8 cellular contexts compared by ENCODE assay signal in the genomic region with DNA sequence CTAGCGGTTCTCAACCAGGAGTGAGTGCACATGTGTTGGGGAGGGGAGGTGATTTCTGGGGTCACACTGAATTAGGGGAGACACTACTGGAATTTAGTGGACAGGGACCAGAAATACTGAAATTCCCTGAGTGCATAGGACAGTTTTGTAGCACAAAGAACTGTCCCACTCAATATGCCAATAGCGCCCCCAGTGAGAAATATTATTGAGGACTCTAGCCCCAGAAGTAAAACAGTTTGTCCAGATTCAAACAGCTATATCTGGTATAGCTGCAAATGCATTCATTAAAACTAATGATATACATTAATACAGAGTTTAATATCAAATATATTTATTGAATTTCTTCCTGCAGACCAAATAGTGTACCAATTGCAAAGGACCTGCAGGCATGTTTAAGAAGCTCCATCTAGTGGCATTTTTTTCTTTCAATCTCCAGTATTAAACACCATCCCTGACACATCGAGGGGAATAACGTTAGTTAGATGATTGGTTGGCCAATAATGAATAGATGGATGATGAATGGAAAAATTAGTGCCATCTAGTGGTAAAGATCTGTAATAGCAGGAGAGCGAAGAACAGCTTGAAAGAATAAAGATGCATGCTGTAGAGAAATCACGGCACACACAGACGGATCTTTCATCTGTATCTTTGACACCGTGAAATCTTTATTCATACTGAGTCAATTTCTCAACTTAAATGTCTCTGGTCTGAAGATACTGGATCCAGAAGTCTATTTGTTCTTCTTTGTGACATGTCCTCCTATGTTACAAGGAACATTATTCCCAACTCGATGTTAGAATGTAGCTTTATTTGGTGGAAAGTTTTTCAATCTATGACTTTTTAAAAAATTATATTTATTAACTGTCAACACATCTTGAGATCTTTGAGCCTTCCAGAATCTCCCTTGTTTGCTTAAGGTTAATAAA.
DNase-seq lines count a peak whose midpoint lies in the region; ATAC-seq, FAIRE-seq and TF ChIP-seq lines count a peak whose summit lies in the region.

No MANE protein-coding gene starts in this region.

- H3K4me2 ChIP-seq in smooth muscle cell: no peak overlapping the region

- peak; percentile 66 for DNase-seq in activated CD4-positive, alpha-beta T cell treated with anti-CD3 and anti-CD28 coated beads, Interleukin-2, amount 10 ng/mL, durations not matched to agents 24 days and 14 days
- no peak for DNase-seq in activated CD4-positive, alpha-beta T cell treated with anti-CD3 and anti-CD28 coated beads, Interleukin-2, amount 50 U/mL, for 48 hours
- DNase-seq in H54 (ENCODE audit: insufficient read length, low spot score) (peak; percentile 23), NAMALWA (ENCODE audit: low spot score) (peak; percentile 79), activated B cell treated with CpG ODN at 0.5 μM for 24 hours (no peak), left ventricle myocardium superior (no peak), smooth muscle cell (lab: John Stamatoyannopoulos, UW; ENCODE audit: unreplicated experiment) (no peak), COLO668 (lab: John Stamatoyannopoulos, UW; ENCODE audit: unreplicated experiment) (no peak)

- ATAC-seq in activated B cell treated with CpG ODN at 0.5 μM for 24 hours (ENCODE audit: low read depth) (peak; percentile 86), left ventricle myocardium superior (peak; percentile 44)

- no peaks in the 10 kb centered on the region for H3K36me3 ChIP-seq in smooth muscle cell (ENCODE audit: low read depth)

- 47% methylated on average over 9 of the region's 9 CpGs for WGBS in smooth muscle cell (ENCODE audit: low lambda C conversion rate)

- no peaks in the 10 kb centered on the region for H3K4me1 ChIP-seq in smooth muscle cell (ENCODE audit: low read depth)

- TF ChIP-seq CTCF in activated B cell treated with CpG ODN at 0.5 μM for 24 hours (IDR thresholded peaks at IDR 0.05) (peak; percentile 52), smooth muscle cell (IDR thresholded peaks at IDR 0.05; ENCODE audit: borderline replicate concordance, insufficient read depth, poor library complexity, severe bottlenecking) (peak; percentile 92)

- no peak overlapping the region for H3K27ac Mint-ChIP-seq in activated CD4-positive, alpha-beta T cell treated with anti-CD3 and anti-CD28 coated beads, Interleukin-2, amount 10 ng/mL, durations not matched to agents 24 days and 14 days
- H3K27ac Mint-ChIP-seq in activated B cell treated with CpG ODN at 0.5 μM for 24 hours: no peak overlapping the region

- no peak overlapping the region for H3K4me3 Mint-ChIP-seq in activated CD4-positive, alpha-beta T cell treated with anti-CD3 and anti-CD28 coated beads, Interleukin-2, amount 10 ng/mL, durations not matched to agents 24 days and 14 days
- H3K4me3 Mint-ChIP-seq in activated B cell treated with CpG ODN at 0.5 μM for 24 hours: no peak overlapping the region

- peaks cover 8% of the 10 kb centered on the region for H3K27me3 ChIP-seq in smooth muscle cell (ENCODE audit: low read depth)

- intact Hi-C loops in activated CD4-positive, alpha-beta T cell treated with anti-CD3 and anti-CD28 coated beads, Interleukin-2, amount 10 ng/mL, durations not matched to agents 24 days and 14 days (cut with micrococcal nuclease): loop anchor here (1.0 kb wide), 2 partner anchors 23 to 171 kb away; no protein-coding TSS in a partner anchor
- intact Hi-C loops in activated B cell treated with CpG ODN at 0.5 μM for 24 hours (cut with micrococcal nuclease) (loop anchor here (1.0 to 5.0 kb wide), 3 partner anchors 22 to 785 kb away; no protein-coding TSS in a partner anchor), left ventricle myocardium superior (cut with micrococcal nuclease) (loop anchor here (5.0 kb wide), 1 partner anchor 170 kb away; no protein-coding TSS in a partner anchor)

- H3K27ac ChIP-seq in smooth muscle cell (ENCODE audit: low read depth): no peak overlapping the region

- H3K9ac ChIP-seq in smooth muscle cell (ENCODE audit: low read depth): no peak overlapping the region

- no peaks in the 10 kb centered on the region for H3K9me3 Mint-ChIP-seq in activated CD4-positive, alpha-beta T cell treated with anti-CD3 and anti-CD28 coated beads, Interleukin-2, amount 10 ng/mL, durations not matched to agents 24 days and 14 days
- H3K9me3 Mint-ChIP-seq in activated B cell treated with CpG ODN at 0.5 μM for 24 hours: no peaks in the 10 kb centered on the region

- H4K20me1 ChIP-seq in smooth muscle cell (ENCODE audit: low read depth): no peaks in the 10 kb centered on the region

- no peaks in the 10 kb centered on the region for H3K36me3 Mint-ChIP-seq in activated CD4-positive, alpha-beta T cell treated with anti-CD3 and anti-CD28 coated beads, Interleukin-2, amount 10 ng/mL, durations not matched to agents 24 days and 14 days (ENCODE audit: low read depth)
- no peaks in the 10 kb centered on the region for H3K36me3 Mint-ChIP-seq in activated B cell treated with CpG ODN at 0.5 μM for 24 hours (ENCODE audit: low read depth)

- peaks cover 4% of the 10 kb centered on the region for H3K27me3 Mint-ChIP-seq in activated CD4-positive, alpha-beta T cell treated with anti-CD3 and anti-CD28 coated beads, Interleukin-2, amount 10 ng/mL, durations not matched to agents 24 days and 14 days
- H3K27me3 Mint-ChIP-seq in activated B cell treated with CpG ODN at 0.5 μM for 24 hours: no peaks in the 10 kb centered on the region

- POLR2A ChIA-PET in activated B cell treated with CpG ODN at 0.5 μM for 24 hours (lab: Charles Lee): interaction anchor here (0.6 kb wide), 1 partner anchor 94 kb away, joined by 7 read pairs; no protein-coding TSS in a partner anchor

- H3K4me3 ChIP-seq in smooth muscle cell: no peak overlapping the region

- no peaks in the 10 kb centered on the region for H3K9me3 ChIP-seq in smooth muscle cell (replicated peaks; ENCODE audit: low read depth)

- H3K79me2 ChIP-seq in smooth muscle cell (ENCODE audit: low read depth): no peaks in the 10 kb centered on the region

- TF ChIP-seq POLR2A in H54 (IDR thresholded peaks at IDR 0.05; ENCODE audit: low read depth, low read length): no peak

- H3K4me1 Mint-ChIP-seq in activated CD4-positive, alpha-beta T cell treated with anti-CD3 and anti-CD28 coated beads, Interleukin-2, amount 10 ng/mL, durations not matched to agents 24 days and 14 days: no peaks in the 10 kb centered on the region
- H3K4me1 Mint-ChIP-seq in activated B cell treated with CpG ODN at 0.5 μM for 24 hours: no peaks in the 10 kb centered on the region

- CTCF ChIA-PET in activated B cell treated with CpG ODN at 0.5 μM for 24 hours (lab: Charles Lee): interaction anchor here (0.7 to 3.1 kb wide), 16 partner anchors 9 to 185 kb away, joined by 3 to 45 read pairs (median 5); no protein-coding TSS in a partner anchor

- no peak overlapping the region for H2AFZ ChIP-seq in smooth muscle cell (ENCODE audit: low read depth)

- FAIRE-seq in H54 (lab: Jason Lieb, UNC): peak; percentile 89

- no peaks in the 10 kb centered on the region for H3F3A ChIP-seq in smooth muscle cell (ENCODE audit: low read depth)

Comparison
In these comparisons a context has a peak if more than half of its experiments do, and no peak if none do; other contexts are left out.
1. DNase-seq: peak in activated CD4-positive, alpha-beta T cell treated with anti-CD3 and anti-CD28 coated beads, Interleukin-2, amount 10 ng/mL, durations not matched to agents 24 days and 14 days (single experiment), H54 (single experiment) and NAMALWA (single experiment); none in activated CD4-positive, alpha-beta T cell treated with anti-CD3 and anti-CD28 coated beads, Interleukin-2, amount 50 U/mL, for 48 hours (0 of 2), activated B cell treated with CpG ODN at 0.5 μM for 24 hours (single experiment), left ventricle myocardium superior (single experiment), smooth muscle cell (single experiment) and COLO668 (single experiment).